8 cellular contexts compared by ENCODE assay signal in the genomic region with DNA sequence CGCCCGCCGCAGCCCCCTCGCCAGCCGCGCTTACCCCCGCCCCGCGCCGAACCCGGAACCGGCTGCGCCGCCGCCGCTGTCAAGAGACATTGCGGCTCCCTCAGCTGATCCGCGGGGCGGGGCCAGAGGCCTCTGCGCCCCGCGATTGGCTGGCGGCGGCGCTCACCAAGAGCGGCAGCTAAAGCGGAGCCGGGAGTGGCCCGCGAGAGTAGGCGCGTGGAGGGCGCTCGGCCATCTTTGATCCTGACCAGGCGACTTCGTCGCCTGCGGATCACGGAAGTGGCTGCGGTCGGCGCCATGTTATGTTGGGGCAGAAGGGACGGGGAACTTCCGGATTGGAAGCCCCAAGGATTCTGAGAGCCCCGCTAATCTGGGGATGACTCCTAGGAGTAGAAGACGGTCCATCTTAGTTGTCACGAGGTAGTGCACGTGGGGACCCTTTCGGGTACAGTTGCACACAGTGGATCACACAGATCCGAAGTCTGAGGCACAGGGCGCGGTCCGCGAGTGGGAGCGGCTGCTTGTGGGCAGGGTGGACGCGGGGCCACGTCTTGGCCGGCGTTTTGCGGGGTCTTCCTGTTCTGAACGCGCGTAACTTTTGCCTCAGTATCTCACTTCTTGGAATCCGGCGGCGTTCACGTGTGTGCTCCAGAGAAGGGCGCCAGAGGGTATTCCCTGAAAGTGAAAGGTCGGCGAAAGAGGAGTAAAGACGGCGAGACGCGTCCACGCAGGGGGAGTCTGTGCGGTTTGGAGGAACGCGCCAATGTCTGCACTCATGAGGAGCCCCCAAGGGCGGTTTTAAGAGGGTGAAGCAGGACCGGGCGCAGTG. TPM values are rescaled to one million over a fixed set of nuclear protein-coding genes. Genes with fewer than 3 reads are reported as not detected.
A peak's percentile ranks its signal among the peaks of the same experiment; 100 is the strongest.
DNase-seq lines count a peak whose midpoint lies in the region; ATAC-seq and TF ChIP-seq lines count a peak whose summit lies in the region.

A gene with protein sequence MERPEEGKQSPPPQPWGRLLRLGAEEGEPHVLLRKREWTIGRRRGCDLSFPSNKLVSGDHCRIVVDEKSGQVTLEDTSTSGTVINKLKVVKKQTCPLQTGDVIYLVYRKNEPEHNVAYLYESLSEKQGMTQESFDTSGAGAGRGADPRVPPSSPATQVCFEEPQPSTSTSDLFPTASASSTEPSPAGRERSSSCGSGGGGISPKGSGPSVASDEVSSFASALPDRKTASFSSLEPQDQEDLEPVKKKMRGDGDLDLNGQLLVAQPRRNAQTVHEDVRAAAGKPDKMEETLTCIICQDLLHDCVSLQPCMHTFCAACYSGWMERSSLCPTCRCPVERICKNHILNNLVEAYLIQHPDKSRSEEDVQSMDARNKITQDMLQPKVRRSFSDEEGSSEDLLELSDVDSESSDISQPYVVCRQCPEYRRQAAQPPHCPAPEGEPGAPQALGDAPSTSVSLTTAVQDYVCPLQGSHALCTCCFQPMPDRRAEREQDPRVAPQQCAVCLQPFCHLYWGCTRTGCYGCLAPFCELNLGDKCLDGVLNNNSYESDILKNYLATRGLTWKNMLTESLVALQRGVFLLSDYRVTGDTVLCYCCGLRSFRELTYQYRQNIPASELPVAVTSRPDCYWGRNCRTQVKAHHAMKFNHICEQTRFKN (minus strand): TSS at position 93 of the 829 bp plus-strand sequence. CDS start 277 bp downstream, outside the sequence.

- no peaks in the 10 kb centered on the region for H3K27me3 ChIP-seq in RWPE2 (ENCODE audit: insufficient read depth, poor library complexity, severe bottlenecking)

- H3K36me3 ChIP-seq in RWPE2 (ENCODE audit: low read depth), result peaks cover 16% of the 10 kb centered on the region

- peak within 1 kb of the TSS; percentile 100 for H3K27ac Mint-ChIP-seq in natural killer cell treated with Interleukin-12 subunit alpha and Interleukin-12 subunit beta and Interleukin-15 and Interleukin-18, amount 100 ng/mL, for 72 hours

- DNase-seq in DMS 273 (lab: John Stamatoyannopoulos, UW; ENCODE audit: unreplicated experiment), result peak; percentile 98
- peak; percentile 95 for DNase-seq in RWPE2 (ENCODE audit: low spot score)
- peak; percentile 95 for DNase-seq in activated gamma-delta T cell (lab: John Stamatoyannopoulos, UW)
- DNase-seq in fibroblast of the aortic adventitia (ENCODE audit: low read depth), result peak; percentile 96
- peak; percentile 98 for DNase-seq in natural killer cell treated with Interleukin-12 subunit alpha and Interleukin-12 subunit beta and Interleukin-15 and Interleukin-18, amount 100 ng/mL, for 72 hours (ENCODE audit: low spot score)
- peak; percentile 95 for DNase-seq in stimulated activated naive CD4-positive, alpha-beta T cell treated with Interleukin-2 at 50 U/mL for 16 hours (lab: John Stamatoyannopoulos, UW)

- H3K9me3 ChIP-seq in RWPE2 (ENCODE audit: severe bottlenecking), result peaks cover 7% of the 10 kb centered on the region

- ATAC-seq in GM21529 (IDR thresholded peaks at IDR 0.05; ENCODE audit: unreplicated experiment), result peak; percentile 99
- peak; percentile 98 for ATAC-seq in RWPE2 (ENCODE audit: low read depth)
- peak; percentile 100 for ATAC-seq in natural killer cell treated with Interleukin-12 subunit alpha and Interleukin-12 subunit beta and Interleukin-15 and Interleukin-18, amount 100 ng/mL, for 72 hours

- H3K36me3 Mint-ChIP-seq in natural killer cell treated with Interleukin-12 subunit alpha and Interleukin-12 subunit beta and Interleukin-15 and Interleukin-18, amount 100 ng/mL, for 72 hours, result peaks cover 30% of the 10 kb centered on the region

- H3K4me3 ChIP-seq in RWPE2 (ENCODE audit: severe bottlenecking) (peak within 1 kb of the TSS; percentile 51), fibroblast of the aortic adventitia (ENCODE audit: low read depth, low read length) (peak within 1 kb of the TSS; percentile 92)

- no peak for TF ChIP-seq RAD21 in Ishikawa (IDR thresholded peaks at IDR 0.05; ENCODE audit: low read depth)

- TF ChIP-seq EP300 in Ishikawa (IDR thresholded peaks at IDR 0.05; ENCODE audit: borderline replicate concordance), result no peak

- peaks cover 12 to 14% of the 10 kb centered on the region in 2 donors for H3K27me3 Mint-ChIP-seq in natural killer cell treated with Interleukin-12 subunit alpha and Interleukin-12 subunit beta and Interleukin-15 and Interleukin-18, amount 100 ng/mL, for 72 hours

- peaks cover 14 to 24% of the 10 kb centered on the region in 2 donors for H3K4me1 Mint-ChIP-seq in natural killer cell treated with Interleukin-12 subunit alpha and Interleukin-12 subunit beta and Interleukin-15 and Interleukin-18, amount 100 ng/mL, for 72 hours (ENCODE audit: low read depth in 2 of 2)

- peak within 1 kb of the TSS; percentile 70 for H3K27ac ChIP-seq in RWPE2 (ENCODE audit: poor library complexity, severe bottlenecking)

- peak within 1 kb of the TSS; percentile 100 for H3K4me3 Mint-ChIP-seq in natural killer cell treated with Interleukin-12 subunit alpha and Interleukin-12 subunit beta and Interleukin-15 and Interleukin-18, amount 100 ng/mL, for 72 hours

- H3K9me3 Mint-ChIP-seq in natural killer cell treated with Interleukin-12 subunit alpha and Interleukin-12 subunit beta and Interleukin-15 and Interleukin-18, amount 100 ng/mL, for 72 hours, result no peaks in the 10 kb centered on the region

- TF ChIP-seq CTCF in RWPE2 (IDR thresholded peaks at IDR 0.05; ENCODE audit: poor library complexity, severe bottlenecking) (no peak), fibroblast of the aortic adventitia (IDR thresholded peaks at IDR 0.05; ENCODE audit: insufficient read depth, low read length) (no peak)

- no peaks in the 10 kb centered on the region for H3K4me1 ChIP-seq in RWPE2 (ENCODE audit: insufficient read depth, poor library complexity, severe bottlenecking)

TF ChIP-seq in Ishikawa, 13 proteins besides CTCF, POLR2A, EP300 and RAD21:
- TF ChIP-seq CEBPB (IDR thresholded peaks at IDR 0.05) (no peak), ZBTB7A (IDR thresholded peaks at IDR 0.05; ENCODE audit: low read depth) (no peak; the same call in 1 of the 2 replicates), TAF1 (IDR thresholded peaks at IDR 0.05; ENCODE audit: low read depth) (no peak; the same call in 1 of the 2 replicates), FOXM1 (IDR thresholded peaks at IDR 0.05; ENCODE audit: borderline replicate concordance, low read depth) (0 out of 2 replicates have a peak, but pooled peaks have one; percentile 19), CREB1 (IDR thresholded peaks at IDR 0.05; ENCODE audit: low read depth) (peak; percentile 61; the same call in 1 of the 2 replicates), EGR1 (IDR thresholded peaks at IDR 0.05) (peak; percentile 74), TEAD4 (IDR thresholded peaks at IDR 0.05) (no peak), NFIC (IDR thresholded peaks at IDR 0.05) (no peak), YY1 (IDR thresholded peaks at IDR 0.05; ENCODE audit: low read depth) (peak; percentile 98), TCF12 (IDR thresholded peaks at IDR 0.05; ENCODE audit: low read depth) (peak; percentile 60; the same call in 1 of the 2 replicates)
- TF ChIP-seq, protein P1, sequence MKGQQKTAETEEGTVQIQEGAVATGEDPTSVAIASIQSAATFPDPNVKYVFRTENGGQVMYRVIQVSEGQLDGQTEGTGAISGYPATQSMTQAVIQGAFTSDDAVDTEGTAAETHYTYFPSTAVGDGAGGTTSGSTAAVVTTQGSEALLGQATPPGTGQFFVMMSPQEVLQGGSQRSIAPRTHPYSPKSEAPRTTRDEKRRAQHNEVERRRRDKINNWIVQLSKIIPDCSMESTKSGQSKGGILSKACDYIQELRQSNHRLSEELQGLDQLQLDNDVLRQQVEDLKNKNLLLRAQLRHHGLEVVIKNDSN (IDR thresholded peaks at IDR 0.05), result peak; percentile 81
- TF ChIP-seq, protein P2, sequence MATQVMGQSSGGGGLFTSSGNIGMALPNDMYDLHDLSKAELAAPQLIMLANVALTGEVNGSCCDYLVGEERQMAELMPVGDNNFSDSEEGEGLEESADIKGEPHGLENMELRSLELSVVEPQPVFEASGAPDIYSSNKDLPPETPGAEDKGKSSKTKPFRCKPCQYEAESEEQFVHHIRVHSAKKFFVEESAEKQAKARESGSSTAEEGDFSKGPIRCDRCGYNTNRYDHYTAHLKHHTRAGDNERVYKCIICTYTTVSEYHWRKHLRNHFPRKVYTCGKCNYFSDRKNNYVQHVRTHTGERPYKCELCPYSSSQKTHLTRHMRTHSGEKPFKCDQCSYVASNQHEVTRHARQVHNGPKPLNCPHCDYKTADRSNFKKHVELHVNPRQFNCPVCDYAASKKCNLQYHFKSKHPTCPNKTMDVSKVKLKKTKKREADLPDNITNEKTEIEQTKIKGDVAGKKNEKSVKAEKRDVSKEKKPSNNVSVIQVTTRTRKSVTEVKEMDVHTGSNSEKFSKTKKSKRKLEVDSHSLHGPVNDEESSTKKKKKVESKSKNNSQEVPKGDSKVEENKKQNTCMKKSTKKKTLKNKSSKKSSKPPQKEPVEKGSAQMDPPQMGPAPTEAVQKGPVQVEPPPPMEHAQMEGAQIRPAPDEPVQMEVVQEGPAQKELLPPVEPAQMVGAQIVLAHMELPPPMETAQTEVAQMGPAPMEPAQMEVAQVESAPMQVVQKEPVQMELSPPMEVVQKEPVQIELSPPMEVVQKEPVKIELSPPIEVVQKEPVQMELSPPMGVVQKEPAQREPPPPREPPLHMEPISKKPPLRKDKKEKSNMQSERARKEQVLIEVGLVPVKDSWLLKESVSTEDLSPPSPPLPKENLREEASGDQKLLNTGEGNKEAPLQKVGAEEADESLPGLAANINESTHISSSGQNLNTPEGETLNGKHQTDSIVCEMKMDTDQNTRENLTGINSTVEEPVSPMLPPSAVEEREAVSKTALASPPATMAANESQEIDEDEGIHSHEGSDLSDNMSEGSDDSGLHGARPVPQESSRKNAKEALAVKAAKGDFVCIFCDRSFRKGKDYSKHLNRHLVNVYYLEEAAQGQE (IDR thresholded peaks at IDR 0.05; ENCODE audit: low read depth), result no peak
- TF ChIP-seq, protein P3, sequence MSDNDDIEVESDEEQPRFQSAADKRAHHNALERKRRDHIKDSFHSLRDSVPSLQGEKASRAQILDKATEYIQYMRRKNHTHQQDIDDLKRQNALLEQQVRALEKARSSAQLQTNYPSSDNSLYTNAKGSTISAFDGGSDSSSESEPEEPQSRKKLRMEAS (IDR thresholded peaks at IDR 0.05), result peak; percentile 95
TF ChIP-seq in Ishikawa: peak in this region for 7.

RNA-seq across cellular contexts. Expression of the gene that starts here (rescaled TPM):
- 24.3 and 41.9 TPM in 2 replicates for total RNA-seq in fibroblast of the aortic adventitia (ENCODE audit: low replicate concordance)
- total RNA-seq in natural killer cell treated with Interleukin-12 subunit alpha and Interleukin-12 subunit beta and Interleukin-15 and Interleukin-18, amount 100 ng/mL, for 72 hours, result 100 to 1,000 TPM; 121 to 155 TPM

Comparison
In these comparisons a context has a peak if more than half of its experiments do, and no peak if none do; other contexts are left out.
1. Peak in every context shown above with its lines: DNase-seq, ATAC-seq, H3K4me3 ChIP-seq and H3K27ac ChIP-seq.